1 cellular context compared by ENCODE assay signal in the genomic region with DNA sequence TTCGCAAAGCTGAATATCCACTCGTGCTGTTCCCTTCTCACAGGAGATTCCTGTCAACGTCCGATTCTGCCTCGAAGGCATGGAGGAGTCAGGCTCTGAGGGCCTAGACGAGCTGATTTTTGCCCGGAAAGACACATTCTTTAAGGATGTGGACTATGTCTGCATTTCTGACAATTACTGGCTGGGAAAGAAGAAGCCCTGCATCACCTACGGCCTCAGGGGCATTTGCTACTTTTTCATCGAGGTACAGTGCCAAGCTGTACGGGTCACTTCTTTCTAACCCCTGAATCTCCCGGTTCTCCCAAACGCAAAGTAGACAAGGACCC.
TF ChIP-seq lines count a peak whose summit lies in the region.

No MANE protein-coding gene starts in this region.

TF ChIP-seq in GM23338, 12 proteins besides CTCF, POLR2A, EP300 and RAD21 (continued from another document):
- TF ChIP-seq ETS1 (IDR thresholded peaks at IDR 0.05) (no peak), NANOG (IDR thresholded peaks at IDR 0.05; ENCODE audit: borderline replicate concordance) (no peak), POLR2AphosphoS5 (IDR thresholded peaks at IDR 0.05; ENCODE audit: low read depth) (no peak), STAT1 (IDR thresholded peaks at IDR 0.05; ENCODE audit: unreplicated experiment) (no peak)
- TF ChIP-seq, protein P1, sequence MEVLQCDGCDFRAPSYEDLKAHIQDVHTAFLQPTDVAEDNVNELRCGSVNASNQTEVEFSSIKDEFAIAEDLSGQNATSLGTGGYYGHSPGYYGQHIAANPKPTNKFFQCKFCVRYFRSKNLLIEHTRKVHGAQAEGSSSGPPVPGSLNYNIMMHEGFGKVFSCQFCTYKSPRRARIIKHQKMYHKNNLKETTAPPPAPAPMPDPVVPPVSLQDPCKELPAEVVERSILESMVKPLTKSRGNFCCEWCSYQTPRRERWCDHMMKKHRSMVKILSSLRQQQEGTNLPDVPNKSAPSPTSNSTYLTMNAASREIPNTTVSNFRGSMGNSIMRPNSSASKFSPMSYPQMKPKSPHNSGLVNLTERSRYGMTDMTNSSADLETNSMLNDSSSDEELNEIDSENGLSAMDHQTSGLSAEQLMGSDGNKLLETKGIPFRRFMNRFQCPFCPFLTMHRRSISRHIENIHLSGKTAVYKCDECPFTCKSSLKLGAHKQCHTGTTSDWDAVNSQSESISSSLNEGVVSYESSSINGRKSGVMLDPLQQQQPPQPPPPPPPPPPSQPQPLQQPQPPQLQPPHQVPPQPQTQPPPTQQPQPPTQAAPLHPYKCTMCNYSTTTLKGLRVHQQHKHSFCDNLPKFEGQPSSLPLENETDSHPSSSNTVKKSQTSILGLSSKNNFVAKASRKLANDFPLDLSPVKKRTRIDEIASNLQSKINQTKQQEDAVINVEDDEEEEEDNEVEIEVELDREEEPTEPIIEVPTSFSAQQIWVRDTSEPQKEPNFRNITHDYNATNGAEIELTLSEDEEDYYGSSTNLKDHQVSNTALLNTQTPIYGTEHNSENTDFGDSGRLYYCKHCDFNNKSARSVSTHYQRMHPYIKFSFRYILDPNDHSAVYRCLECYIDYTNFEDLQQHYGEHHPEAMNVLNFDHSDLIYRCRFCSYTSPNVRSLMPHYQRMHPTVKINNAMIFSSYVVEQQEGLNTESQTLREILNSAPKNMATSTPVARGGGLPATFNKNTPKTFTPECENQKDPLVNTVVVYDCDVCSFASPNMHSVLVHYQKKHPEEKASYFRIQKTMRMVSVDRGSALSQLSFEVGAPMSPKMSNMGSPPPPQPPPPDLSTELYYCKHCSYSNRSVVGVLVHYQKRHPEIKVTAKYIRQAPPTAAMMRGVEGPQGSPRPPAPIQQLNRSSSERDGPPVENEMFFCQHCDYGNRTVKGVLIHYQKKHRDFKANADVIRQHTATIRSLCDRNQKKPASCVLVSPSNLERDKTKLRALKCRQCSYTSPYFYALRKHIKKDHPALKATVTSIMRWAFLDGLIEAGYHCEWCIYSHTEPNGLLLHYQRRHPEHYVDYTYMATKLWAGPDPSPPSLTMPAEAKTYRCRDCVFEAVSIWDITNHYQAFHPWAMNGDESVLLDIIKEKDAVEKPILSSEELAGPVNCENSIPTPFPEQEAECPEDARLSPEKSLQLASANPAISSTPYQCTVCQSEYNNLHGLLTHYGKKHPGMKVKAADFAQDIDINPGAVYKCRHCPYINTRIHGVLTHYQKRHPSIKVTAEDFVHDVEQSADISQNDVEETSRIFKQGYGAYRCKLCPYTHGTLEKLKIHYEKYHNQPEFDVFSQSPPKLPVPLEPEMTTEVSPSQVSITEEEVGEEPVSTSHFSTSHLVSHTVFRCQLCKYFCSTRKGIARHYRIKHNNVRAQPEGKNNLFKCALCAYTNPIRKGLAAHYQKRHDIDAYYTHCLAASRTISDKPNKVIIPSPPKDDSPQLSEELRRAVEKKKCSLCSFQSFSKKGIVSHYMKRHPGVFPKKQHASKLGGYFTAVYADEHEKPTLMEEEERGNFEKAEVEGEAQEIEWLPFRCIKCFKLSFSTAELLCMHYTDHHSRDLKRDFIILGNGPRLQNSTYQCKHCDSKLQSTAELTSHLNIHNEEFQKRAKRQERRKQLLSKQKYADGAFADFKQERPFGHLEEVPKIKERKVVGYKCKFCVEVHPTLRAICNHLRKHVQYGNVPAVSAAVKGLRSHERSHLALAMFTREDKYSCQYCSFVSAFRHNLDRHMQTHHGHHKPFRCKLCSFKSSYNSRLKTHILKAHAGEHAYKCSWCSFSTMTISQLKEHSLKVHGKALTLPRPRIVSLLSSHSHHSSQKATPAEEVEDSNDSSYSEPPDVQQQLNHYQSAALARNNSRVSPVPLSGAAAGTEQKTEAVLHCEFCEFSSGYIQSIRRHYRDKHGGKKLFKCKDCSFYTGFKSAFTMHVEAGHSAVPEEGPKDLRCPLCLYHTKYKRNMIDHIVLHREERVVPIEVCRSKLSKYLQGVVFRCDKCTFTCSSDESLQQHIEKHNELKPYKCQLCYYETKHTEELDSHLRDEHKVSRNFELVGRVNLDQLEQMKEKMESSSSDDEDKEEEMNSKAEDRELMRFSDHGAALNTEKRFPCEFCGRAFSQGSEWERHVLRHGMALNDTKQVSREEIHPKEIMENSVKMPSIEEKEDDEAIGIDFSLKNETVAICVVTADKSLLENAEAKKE (CRISPR knock-in tag; IDR thresholded peaks at IDR 0.05): no peak
